ENCODE assay signal across 37 cellular contexts in the genomic region with DNA sequence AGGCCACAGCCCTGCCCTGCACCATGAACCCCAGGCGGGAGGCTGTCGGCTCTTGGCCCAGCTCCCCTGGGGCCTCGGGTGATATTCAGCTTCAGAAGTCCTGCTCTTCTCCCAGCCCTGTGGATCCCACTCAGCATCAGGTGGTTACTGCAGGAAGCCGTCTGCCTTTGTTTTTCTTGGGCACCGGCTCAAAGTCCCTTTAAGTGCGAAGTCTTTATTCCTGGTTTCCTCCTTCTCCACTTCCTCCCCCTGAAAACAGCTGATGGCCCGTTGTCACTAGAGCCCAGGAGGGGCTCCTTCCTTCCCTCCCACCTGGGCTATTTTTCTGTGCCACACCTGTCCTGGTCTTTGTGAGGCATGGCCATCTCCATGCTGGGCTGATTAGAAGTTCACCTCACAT.
"Had no signal": no experiment of that assay in that cellular context is flagged by ENCODE, and none has a peak within 500 bp of the region (broad histone marks: within the 10 kb centered on the region; RNA-seq: fewer than 3 reads in every experiment).

No MANE protein-coding gene starts in this region.

- ATAC-seq: activated CD8-positive, alpha-beta memory T cell treated with anti-CD3 and anti-CD28 coated beads, Interleukin-2, amount 10 ng/mL, durations not matched to agents 7 days and 5 days; activated naive CD8-positive, alpha-beta T cell treated with anti-CD3 and anti-CD28 coated beads, Interleukin-2, amount 50 U/mL, for 24 hours had no signal

- H3K27me3 ChIP-seq: cardiac muscle cell had no signal

- H3K9me3 ChIP-seq: MG63 had no signal

- H2AFZ ChIP-seq: PC-9 had no signal

- H3K9me3 Mint-ChIP-seq: activated B cell treated with CpG ODN at 0.5 μM for 24 hours; activated naive CD4-positive, alpha-beta T cell treated with anti-CD3 and anti-CD28 coated beads, Interleukin-2, amount 10 ng/mL, durations not matched to agents 7 days and 5 days; central memory CD8-positive, alpha-beta T cell had no signal

- H3K4me2 ChIP-seq: PC-9 had no signal

- FAIRE-seq: RCC 7860 had no signal

- H3K36me3 Mint-ChIP-seq: activated CD4-positive, alpha-beta memory T cell treated with anti-CD3 and anti-CD28 coated beads for 36 hours; activated CD8-positive, alpha-beta memory T cell treated with anti-CD3 and anti-CD28 coated beads, Interleukin-2, amount 10 ng/mL, durations not matched to agents 7 days and 5 days; activated naive CD4-positive, alpha-beta T cell treated with anti-CD3 and anti-CD28 coated beads, Interleukin-2, amount 10 ng/mL, durations not matched to agents 7 days and 5 days; activated naive CD8-positive, alpha-beta T cell had no signal

- DNase-seq: activated B cell treated with CpG ODN at 0.5 μM for 24 hours; activated CD4-positive, alpha-beta memory T cell treated with anti-CD3 and anti-CD28 coated beads for 36 hours; activated CD4-positive, alpha-beta T cell treated with anti-CD3 and anti-CD28 coated beads for 4 hours; activated CD4-positive, alpha-beta T cell treated with anti-CD3 and anti-CD28 coated beads, Interleukin-2, amount 50 U/mL, for 1 hour; activated CD4-positive, CD25-positive, alpha-beta regulatory T cell treated with anti-CD3 and anti-CD28 coated beads, Interleukin-2, amount 50 U/mL, for 72 hours; activated CD8-positive, alpha-beta memory T cell treated with anti-CD3 and anti-CD28 coated beads for 24 hours; activated CD8-positive, alpha-beta memory T cell treated with anti-CD3 and anti-CD28 coated beads, Interleukin-2, amount 10 ng/mL, durations not matched to agents 7 days and 5 days; activated CD8-positive, alpha-beta memory T cell treated with anti-CD3 and anti-CD28 coated beads, Interleukin-2, amount 50 U/mL, for 48 hours; activated effector memory CD4-positive, alpha-beta T cell treated with Interleukin-2 at 50 U/mL for 16 hours; activated naive CD4-positive, alpha-beta T cell treated with anti-CD3 and anti-CD28 coated beads, Interleukin-2, amount 10 ng/mL, durations not matched to agents 7 days and 5 days; activated naive CD8-positive, alpha-beta T cell treated with anti-CD3 and anti-CD28 coated beads, Interleukin-2, amount 50 U/mL, for 24 hours; activated T-cell treated with anti-CD3 and anti-CD28 coated beads, Interleukin-2, amount 50 U/mL, for 48 hours; aorta; Kasumi-1; KG1; MG63; NCI-H1048; NCI-H1105 treated with DMSO at 0.1 percent for 48 hours; NCI-H1436; NCI-H1694; NCI-H1930; NCI-H2081 treated with DMSO at 0.1 percent for 48 hours; NCI-H510A; NCI-H526; NCI-H748 treated with DMSO at 0.1 percent for 48 hours; NK-92 treated with Interleukin-12 subunit alpha and Interleukin-12 subunit beta, amount 100 ng/mL, for 24 hours; PC-9; Right ventricle myocardium superior; SW 1271; T-helper 1 cell; T-helper 2 cell; T-helper 9 cell had no signal

- H3K27ac Mint-ChIP-seq: activated B cell treated with CpG ODN at 0.5 μM for 24 hours; activated CD4-positive, alpha-beta memory T cell treated with anti-CD3 and anti-CD28 coated beads for 36 hours; activated CD8-positive, alpha-beta memory T cell treated with anti-CD3 and anti-CD28 coated beads, Interleukin-2, amount 10 ng/mL, durations not matched to agents 7 days and 5 days; activated naive CD4-positive, alpha-beta T cell treated with anti-CD3 and anti-CD28 coated beads, Interleukin-2, amount 10 ng/mL, durations not matched to agents 7 days and 5 days; activated naive CD8-positive, alpha-beta T cell; activated naive CD8-positive, alpha-beta T cell treated with anti-CD3 and anti-CD28 coated beads, Interleukin-2, amount 50 U/mL, for 24 hours had no signal

- H3K4me3 ChIP-seq: cardiac muscle cell, MG63, PC-9 had no signal

- H3K4me3 Mint-ChIP-seq: activated B cell treated with CpG ODN at 0.5 μM for 24 hours; activated CD4-positive, alpha-beta memory T cell treated with anti-CD3 and anti-CD28 coated beads for 36 hours; activated CD8-positive, alpha-beta memory T cell treated with anti-CD3 and anti-CD28 coated beads, Interleukin-2, amount 10 ng/mL, durations not matched to agents 7 days and 5 days; activated naive CD4-positive, alpha-beta T cell treated with anti-CD3 and anti-CD28 coated beads, Interleukin-2, amount 10 ng/mL, durations not matched to agents 7 days and 5 days; activated naive CD8-positive, alpha-beta T cell; activated naive CD8-positive, alpha-beta T cell treated with anti-CD3 and anti-CD28 coated beads, Interleukin-2, amount 50 U/mL, for 24 hours; central memory CD8-positive, alpha-beta T cell had no signal

- H3K4me1 Mint-ChIP-seq: activated B cell treated with CpG ODN at 0.5 μM for 24 hours; activated CD8-positive, alpha-beta memory T cell treated with anti-CD3 and anti-CD28 coated beads, Interleukin-2, amount 10 ng/mL, durations not matched to agents 7 days and 5 days; activated naive CD4-positive, alpha-beta T cell treated with anti-CD3 and anti-CD28 coated beads, Interleukin-2, amount 10 ng/mL, durations not matched to agents 7 days and 5 days; activated naive CD8-positive, alpha-beta T cell treated with anti-CD3 and anti-CD28 coated beads, Interleukin-2, amount 50 U/mL, for 24 hours; central memory CD8-positive, alpha-beta T cell had no signal

- H3K36me3 ChIP-seq: cardiac muscle cell, MG63 had no signal

- H3K27ac ChIP-seq: cardiac muscle cell, PC-9, VCaP had no signal
